Comparison of ENCODE assay signal across 8 cellular contexts in the genomic region with DNA sequence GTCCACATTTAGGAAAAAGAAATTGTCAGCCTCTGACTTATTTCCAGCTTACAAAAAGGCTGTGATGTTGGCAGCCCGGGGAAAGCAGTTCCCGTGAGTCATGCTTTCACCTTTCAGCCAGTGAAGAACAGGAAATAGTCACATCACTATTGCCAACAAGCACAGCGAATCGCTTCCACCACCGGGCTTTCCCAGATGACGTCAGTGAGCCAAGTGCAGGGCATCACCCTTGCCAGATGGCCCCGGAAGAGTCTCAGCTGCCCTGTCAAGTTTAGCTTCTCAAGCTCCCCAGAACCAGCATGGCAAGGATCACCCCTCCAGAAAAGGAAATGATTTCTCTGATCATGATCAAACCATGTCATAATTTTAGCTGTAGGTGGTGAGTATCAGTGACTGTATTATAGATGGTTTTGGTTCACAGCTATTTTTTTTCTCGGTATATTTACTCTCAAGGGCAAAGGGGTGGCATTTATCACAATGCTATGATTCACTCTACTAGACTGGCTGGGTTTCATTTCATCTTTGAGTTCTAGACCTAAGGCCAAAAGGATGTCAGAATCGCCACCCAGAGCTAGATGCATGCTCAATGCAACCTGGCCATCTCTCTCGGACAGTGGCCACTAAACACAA. TPM values are rescaled to one million over a fixed set of nuclear protein-coding genes. Genes with fewer than 3 reads are reported as not detected.
DNase-seq lines count a peak whose midpoint lies in the region; ATAC-seq and TF ChIP-seq lines count a peak whose summit lies in the region.

No MANE protein-coding gene starts in this region.

- no peaks in the 10 kb centered on the region for H3K27me3 ChIP-seq in A673 (replicated peaks; ENCODE audit: insufficient read depth, low read depth, low read length, poor library complexity)

- TF ChIP-seq CTCF in A673 (conservative IDR thresholded peaks at IDR 0.05; ENCODE audit: low read depth, low read length) (no peak), mucosa of descending colon (IDR thresholded peaks at IDR 0.05) (no peak)

- peak overlapping the region; percentile 40 for H3K27ac ChIP-seq in A673 (ENCODE audit: low read depth, low read length, poor library complexity, severe bottlenecking)

- BruUV-seq in A673 (replicated peaks; lab: Mats Ljungman, UMichigan) = no TSS peak

- intact Hi-C loops in A673 (cut with micrococcal nuclease; ENCODE audit: unreplicated experiment) = no loop called here
- intact Hi-C loops in mucosa of descending colon (cut with DNase I, micrococcal nuclease) = no loop called here

- ATAC-seq in GM18868 (IDR thresholded peaks at IDR 0.05; ENCODE audit: unreplicated experiment) (peak; percentile 97), HG03097 (IDR thresholded peaks at IDR 0.05; ENCODE audit: low FRiP score, unreplicated experiment) (peak; percentile 98), mucosa of descending colon (peak; percentile 99)

- no peak overlapping the region for H3K4me3 ChIP-seq in A673 (ENCODE audit: low read depth, low read length, poor library complexity, severe bottlenecking)
- no peak overlapping the region for H3K4me3 ChIP-seq in mucosa of descending colon

- DNase-seq in A673 (ENCODE audit: low spot score) = peak; percentile 92
- DNase-seq in NCI-H510A treated with DMSO at 0.1 percent for 48 hours (lab: John Stamatoyannopoulos, UW) = peak; percentile 96
- DNase-seq in activated CD8-positive, alpha-beta memory T cell treated with anti-CD3 and anti-CD28 coated beads for 1 hour (ENCODE audit: extremely low read depth in 1 of 2, low read depth in 1 of 2) = peak; percentile 77 to 91
- DNase-seq in effector CD8-positive, alpha-beta T cell (lab: John Stamatoyannopoulos, UW) = peak; percentile 74
- peak; percentile 87 to 93 (median 90) for DNase-seq in mucosa of descending colon
- peak; percentile 77 for DNase-seq in stimulated activated CD8-positive, alpha-beta memory T cell treated with anti-CD3 and anti-CD28 coated beads, Interleukin-7, amount 100 ng/mL, for 1 hour (ENCODE audit: low read depth in 2 of 2)

- no peaks in the 10 kb centered on the region for H3K36me3 ChIP-seq in A673 (ENCODE audit: insufficient read depth, low read length, poor library complexity, severe bottlenecking)
- H3K36me3 ChIP-seq in mucosa of descending colon (ENCODE audit: low read depth) = no peaks in the 10 kb centered on the region

- POLR2A ChIA-PET in A673 (lab: Charles Lee; ENCODE audit: low non-redundant PET) = interaction anchor here (1.2 kb wide), 1 partner anchor 13 kb away, joined by 4 read pairs; no protein-coding TSS in a partner anchor

- CTCF ChIA-PET in A673 (lab: Charles Lee) = interaction anchor here (0.6 kb wide), 1 partner anchor 1012 kb away, joined by 4 read pairs; no protein-coding TSS in a partner anchor

- peaks cover 13% of the 10 kb centered on the region for H3K4me1 ChIP-seq in A673 (ENCODE audit: insufficient read depth, low read length, poor library complexity, severe bottlenecking)
- H3K4me1 ChIP-seq in mucosa of descending colon (ENCODE audit: low read depth) = peaks cover 12% of the 10 kb centered on the region

- H3K9me3 ChIP-seq in A673 (ENCODE audit: low read depth, low read length, poor library complexity, severe bottlenecking) (no peaks in the 10 kb centered on the region), mucosa of descending colon (no peaks in the 10 kb centered on the region)

RNA-seq across cellular contexts. Expression of a gene that starts 32.9 kb away (rescaled TPM):
- 25.3 and 26.5 TPM in 2 replicates for total RNA-seq in A673 (2021)
- total RNA-seq in mucosa of descending colon = 10 to 100 TPM; 33.7 to 80.1 (median 71.2) TPM
